Comparison of ENCODE assay signal across 25 cellular contexts in the genomic region with DNA sequence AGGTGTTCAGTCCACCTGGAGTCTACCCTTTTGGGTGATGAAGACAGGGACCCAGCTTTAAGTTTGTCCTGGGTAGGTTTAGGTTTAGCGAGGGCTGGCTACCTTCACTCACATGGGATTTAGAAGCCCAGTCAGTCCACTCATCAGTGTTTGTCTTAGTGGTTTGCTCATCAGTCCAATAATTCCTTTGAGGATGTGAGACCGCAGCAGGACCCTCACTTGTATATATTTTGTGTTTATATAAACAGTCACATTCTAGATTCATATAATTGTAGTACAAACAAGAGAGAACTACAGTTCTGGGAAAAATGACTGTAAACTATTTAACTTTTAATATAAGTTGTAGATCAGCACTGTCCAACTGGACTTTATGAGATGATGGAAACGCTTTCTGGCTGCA. TPM values are rescaled to one million over a fixed set of nuclear protein-coding genes. Genes with fewer than 3 reads are reported as not detected.
"Had no signal": no experiment of that assay in that cellular context is flagged by ENCODE, and none has a peak within 500 bp of the region (broad histone marks: within the 10 kb centered on the region; RNA-seq: fewer than 3 reads in every experiment).

No MANE protein-coding gene starts in this region.

- H3K4me3 ChIP-seq: cardiac muscle cell, esophagus muscularis mucosa, lower lobe of right lung, neural progenitor cell, ovary, right atrium auricular region, sigmoid colon, skin epidermis, testis, tibial nerve had no signal

- H3K36me3 Mint-ChIP-seq: naive thymus-derived CD8-positive, alpha-beta T cell had no signal

- H3K36me3 ChIP-seq: cardiac muscle cell, esophagus muscularis mucosa, lower lobe of right lung, neural progenitor cell, ovary, right atrium auricular region, sigmoid colon, tibial nerve had no signal

- H3K9ac ChIP-seq: neural progenitor cell had no signal

- H3K4me2 ChIP-seq: neural progenitor cell had no signal

- H3K4me3 Mint-ChIP-seq: dendritic cell treated with granulocyte-macrophage colony-stimulating factor and Interleukin-4, amounts not matched to agents 40 ng/mL and 50 ng/mL, for 4 days; neural progenitor cell; stimulated activated naive CD8-positive, alpha-beta T cell treated with anti-CD3 and anti-CD28 coated beads, Interleukin-15, Interleukin-2, amounts not matched to agents 100 ng/mL and 50 ng/mL, for 24 hours had no signal

- DNase-seq: cerebellar nuclear complex; effector memory CD8-positive, alpha-beta T cell; foreskin fibroblast; head of caudate nucleus; hippocampal formation; kidney glomerular epithelial cell; lower lobe of right lung; mesendoderm; nucleus accumbens; sigmoid colon; stimulated activated CD4-positive, alpha-beta T cell treated with anti-CD3 and anti-CD28 coated beads, Interleukin-2, amount 100 ng/mL, for 48 hours; testis had no signal

- H3K9me3 Mint-ChIP-seq: dendritic cell treated with granulocyte-macrophage colony-stimulating factor and Interleukin-4, amounts not matched to agents 40 ng/mL and 50 ng/mL, for 4 days; effector memory CD8-positive, alpha-beta T cell; naive thymus-derived CD8-positive, alpha-beta T cell; stimulated activated naive CD8-positive, alpha-beta T cell treated with anti-CD3 and anti-CD28 coated beads, Interleukin-15, Interleukin-2, amounts not matched to agents 100 ng/mL and 50 ng/mL, for 24 hours had no signal

- H3K27me3 ChIP-seq: cardiac muscle cell, esophagus muscularis mucosa, neural progenitor cell, ovary, right atrium auricular region, sigmoid colon, testis, tibial nerve had no signal

- H2AFZ ChIP-seq: neural progenitor cell had no signal

- H3K27me3 Mint-ChIP-seq: effector memory CD8-positive, alpha-beta T cell; naive thymus-derived CD8-positive, alpha-beta T cell; stimulated activated naive CD8-positive, alpha-beta T cell treated with anti-CD3 and anti-CD28 coated beads, Interleukin-15, Interleukin-2, amounts not matched to agents 100 ng/mL and 50 ng/mL, for 24 hours had no signal

- H3K27ac Mint-ChIP-seq: dendritic cell treated with granulocyte-macrophage colony-stimulating factor and Interleukin-4, amounts not matched to agents 40 ng/mL and 50 ng/mL, for 4 days; stimulated activated naive CD8-positive, alpha-beta T cell treated with anti-CD3 and anti-CD28 coated beads, Interleukin-15, Interleukin-2, amounts not matched to agents 100 ng/mL and 50 ng/mL, for 24 hours had no signal

- ATAC-seq: effector memory CD8-positive, alpha-beta T cell; left lobe of liver; lower lobe of right lung; naive thymus-derived CD8-positive, alpha-beta T cell had no signal

- H3K9me3 ChIP-seq: esophagus muscularis mucosa, lower lobe of right lung, ovary, right atrium auricular region, sigmoid colon, testis, tibial nerve had no signal

- H3K27ac ChIP-seq: cardiac muscle cell, epithelial cell of prostate, neural progenitor cell, ovary, right atrium auricular region, testis, tibial nerve had no signal

RNA-seq across cellular contexts. Expression of gene EFCC1, which starts 18.2 kb away (rescaled TPM):
- total RNA-seq: cardiac muscle cell had no signal

RNA-seq across cellular contexts. Expression of gene CFAP92, which starts 25.4 kb away (rescaled TPM):
- total RNA-seq: left lobe of liver, right atrium auricular region had no signal

RNA-seq across cellular contexts. Expression of gene GP9, which starts 41.3 kb away (rescaled TPM):
- total RNA-seq: cardiac muscle cell; naive thymus-derived CD8-positive, alpha-beta T cell; ovary; right atrium auricular region; sigmoid colon; tibial nerve; ureter had no signal
- polyA plus RNA-seq: cardiac muscle cell; naive thymus-derived CD8-positive, alpha-beta T cell; ovary had no signal
